Comparison of ENCODE assay signal across 31 cellular contexts in the genomic region with DNA sequence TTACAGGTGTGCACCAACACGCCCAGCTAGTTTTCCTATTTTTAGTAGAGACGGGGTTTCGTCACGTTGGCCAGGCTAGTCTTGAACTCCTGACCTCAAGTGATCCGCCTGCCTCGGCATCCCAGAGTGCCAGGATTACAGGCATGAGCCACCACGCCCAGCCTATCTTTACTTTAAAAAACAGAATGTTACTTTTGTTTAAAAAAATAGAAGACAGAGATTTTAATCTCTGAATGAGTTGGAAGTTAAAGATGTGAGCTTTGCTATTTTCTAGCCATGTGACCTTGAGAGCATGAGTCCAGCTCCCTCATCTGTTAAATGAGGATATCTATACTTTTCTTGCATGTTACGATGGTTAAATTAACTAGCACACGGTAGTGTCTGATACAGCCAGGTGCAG.
"Had no signal": no experiment of that assay in that cellular context is flagged by ENCODE, and none has a peak within 500 bp of the region (broad histone marks: within the 10 kb centered on the region; RNA-seq: fewer than 3 reads in every experiment).

No MANE protein-coding gene starts in this region.

- H3K36me3 Mint-ChIP-seq: mesothelial cell of epicardium; neural progenitor cell; stimulated activated memory B cell treated with anti-CD40 and anti-IgM and Interleukin-4, amounts not matched to agents 10 μg/mL and 1 μg/mL and 100 μg/mL, for 72 hours had no signal

- H3K27ac Mint-ChIP-seq: dendritic cell treated with granulocyte-macrophage colony-stimulating factor and Interleukin-4, amounts not matched to agents 40 ng/mL and 50 ng/mL, for 4 days; endodermal cell; mesothelial cell of epicardium; naive thymus-derived CD4-positive, alpha-beta T cell; nephron; neural progenitor cell; stimulated activated memory B cell treated with anti-CD40 and anti-IgM and Interleukin-4, amounts not matched to agents 10 μg/mL and 1 μg/mL and 100 μg/mL, for 72 hours had no signal

- H3K27me3 Mint-ChIP-seq: dendritic cell treated with granulocyte-macrophage colony-stimulating factor and Interleukin-4, amounts not matched to agents 40 ng/mL and 50 ng/mL, for 4 days; naive thymus-derived CD4-positive, alpha-beta T cell; stimulated activated memory B cell treated with anti-CD40 and anti-IgM and Interleukin-4, amounts not matched to agents 10 μg/mL and 1 μg/mL and 100 μg/mL, for 72 hours had no signal

- H3K9me3 ChIP-seq: colonic mucosa, gastroesophageal sphincter, heart left ventricle, prostate gland, right atrium auricular region, testis, tibial artery, upper lobe of left lung, uterus had no signal

- DNase-seq: colonic mucosa; effector CD8-positive, alpha-beta T cell; endodermal cell; foreskin keratinocyte; heart left ventricle; kidney; mesenchymal stem cell; naive thymus-derived CD4-positive, alpha-beta T cell; stimulated activated CD4-positive, alpha-beta T cell treated with anti-CD3 and anti-CD28 coated beads, Interleukin-1b, Interleukin-23, amount 100 ng/mL, for 48 hours; stimulated activated CD4-positive, alpha-beta T cell treated with anti-CD3 and anti-CD28 coated beads, Interleukin-4, amount 100 ng/mL, for 24 hours; stimulated activated naive CD8-positive, alpha-beta T cell treated with anti-CD3 and anti-CD28 coated beads, Interleukin-15, Interleukin-2, amounts not matched to agents 100 U/mL and 50 U/mL, for 24 hours; substantia nigra; testis; tibial artery; upper lobe of left lung; uterus had no signal

- H3K79me2 ChIP-seq: parathyroid adenoma had no signal

- H3K27ac ChIP-seq: colonic mucosa, epithelial cell of prostate, foreskin keratinocyte, gastroesophageal sphincter, heart left ventricle, hepatocyte, neural progenitor cell, parathyroid adenoma, prostate gland, right atrium auricular region, skin epidermis, testis, tibial artery, upper lobe of left lung, uterus had no signal

- H3K4me3 Mint-ChIP-seq: dendritic cell treated with granulocyte-macrophage colony-stimulating factor and Interleukin-4, amounts not matched to agents 40 ng/mL and 50 ng/mL, for 4 days; endodermal cell; mesothelial cell of epicardium; naive thymus-derived CD4-positive, alpha-beta T cell; nephron; neural progenitor cell; stimulated activated memory B cell treated with anti-CD40 and anti-IgM and Interleukin-4, amounts not matched to agents 10 μg/mL and 1 μg/mL and 100 μg/mL, for 72 hours had no signal

- H3K27me3 ChIP-seq: colonic mucosa, foreskin keratinocyte, gastroesophageal sphincter, heart left ventricle, hepatocyte, neural progenitor cell, right atrium auricular region, testis, tibial artery, upper lobe of left lung, uterus had no signal

- H3K9ac ChIP-seq: neural progenitor cell, parathyroid adenoma had no signal

- H3K4me3 ChIP-seq: colonic mucosa, gastroesophageal sphincter, heart left ventricle, hepatocyte, lung, neural progenitor cell, prostate gland, right atrium auricular region, skin epidermis, testis, tibial artery, upper lobe of left lung, uterus had no signal

- H3K36me3 ChIP-seq: colonic mucosa, gastroesophageal sphincter, heart left ventricle, neural progenitor cell, prostate gland, right atrium auricular region, tibial artery, upper lobe of left lung, uterus had no signal

- H3K9me3 Mint-ChIP-seq: dendritic cell treated with granulocyte-macrophage colony-stimulating factor and Interleukin-4, amounts not matched to agents 40 ng/mL and 50 ng/mL, for 4 days; endodermal cell; mesothelial cell of epicardium; naive thymus-derived CD4-positive, alpha-beta T cell; nephron; neural progenitor cell; stimulated activated memory B cell treated with anti-CD40 and anti-IgM and Interleukin-4, amounts not matched to agents 10 μg/mL and 1 μg/mL and 100 μg/mL, for 72 hours had no signal

- H3K4me1 Mint-ChIP-seq: nephron had no signal

- H2AFZ ChIP-seq: hepatocyte, neural progenitor cell, parathyroid adenoma had no signal

- H3K4me2 ChIP-seq: hepatocyte, neural progenitor cell had no signal

- ATAC-seq: esophagus mucosa; foreskin keratinocyte; gastroesophageal sphincter; heart left ventricle; left lobe of liver; naive thymus-derived CD4-positive, alpha-beta T cell; stimulated activated memory B cell treated with anti-CD40 and anti-IgM and Interleukin-4, amounts not matched to agents 10 μg/mL and 1 μg/mL and 100 μg/mL, for 72 hours; stimulated activated naive CD8-positive, alpha-beta T cell treated with anti-CD3 and anti-CD28 coated beads, Interleukin-15, Interleukin-2, amounts not matched to agents 100 U/mL and 50 U/mL, for 24 hours had no signal

- H3K4me1 ChIP-seq: colonic mucosa, foreskin keratinocyte, parathyroid adenoma, prostate gland, testis, uterus had no signal
